ENCODE assay signal across 22 cellular contexts in genomic region chr4:66887061-66887460, GRCh38.
"Had no signal": no experiment of that assay in that cellular context is flagged by ENCODE, and none has a peak within 500 bp of the region (broad histone marks: within the 10 kb centered on the region; RNA-seq: fewer than 3 reads in every experiment).

No MANE protein-coding gene starts in this region.

- DNase-seq: colonic mucosa; cortex of kidney; dermis blood vessel endothelial cell; dorsolateral prefrontal cortex; effector CD4-positive, alpha-beta T cell; effector CD8-positive, alpha-beta T cell; effector memory CD4-positive, alpha-beta T cell; effector memory CD8-positive, alpha-beta T cell; endodermal cell; erythroblast; esophagus squamous epithelium; foreskin fibroblast; foreskin keratinocyte; foreskin melanocyte; gastrocnemius medialis; glutamatergic neuron; head of caudate nucleus; heart left ventricle; heart right ventricle had no signal

- H3K4me3 ChIP-seq: colonic mucosa, coronary artery, dorsolateral prefrontal cortex, esophagus muscularis mucosa, esophagus squamous epithelium, gastrocnemius medialis, gastroesophageal sphincter, heart left ventricle, heart right ventricle had no signal

- H3K36me3 ChIP-seq: colonic mucosa, esophagus muscularis mucosa, esophagus squamous epithelium, gastrocnemius medialis, gastroesophageal sphincter, heart left ventricle, heart right ventricle had no signal

- H3K4me1 ChIP-seq: colonic mucosa, esophagus muscularis mucosa, esophagus squamous epithelium, foreskin keratinocyte, gastrocnemius medialis, gastroesophageal sphincter, heart left ventricle, heart right ventricle had no signal

- H3K27me3 ChIP-seq: colonic mucosa, dorsolateral prefrontal cortex, esophagus muscularis mucosa, esophagus squamous epithelium, foreskin keratinocyte, gastrocnemius medialis, gastroesophageal sphincter, heart left ventricle, heart right ventricle had no signal

- H3K9me3 ChIP-seq: colonic mucosa, esophagus muscularis mucosa, esophagus squamous epithelium, gastrocnemius medialis, gastroesophageal sphincter had no signal
